23 cellular contexts compared by ENCODE assay signal in the genomic region with DNA sequence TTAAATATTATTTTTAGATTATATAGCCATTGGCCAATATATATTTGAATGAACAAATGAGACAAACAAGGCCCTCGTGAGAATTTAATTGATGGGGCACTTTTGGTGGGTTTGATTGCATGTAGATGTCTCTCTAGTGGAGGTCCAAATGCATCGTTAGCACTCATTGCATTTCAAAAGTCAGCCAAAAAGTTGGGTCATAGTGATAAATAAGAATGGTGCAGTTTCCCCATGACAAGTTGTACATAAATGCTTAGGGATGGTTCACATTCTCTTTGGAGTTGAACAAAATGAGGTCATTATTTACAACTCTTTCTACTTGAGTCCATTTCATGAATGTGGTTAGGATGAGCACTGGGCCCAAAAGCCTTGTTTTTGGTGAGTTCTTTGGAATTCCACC. TPM values are rescaled to one million over a fixed set of nuclear protein-coding genes. Genes with fewer than 3 reads are reported as not detected.
DNase-seq lines count a peak whose midpoint lies in the region; ATAC-seq and TF ChIP-seq lines count a peak whose summit lies in the region.
"Had no signal": no experiment of that assay in that cellular context is flagged by ENCODE, and none has a peak within 500 bp of the region (broad histone marks: within the 10 kb centered on the region; RNA-seq: fewer than 3 reads in every experiment).

No MANE protein-coding gene starts in this region.

- no peak overlapping the region for H3K4me3 ChIP-seq in breast epithelium
- H3K4me3 ChIP-seq in OCI-LY1 (ENCODE audit: low read depth, low read length, poor library complexity, severe bottlenecking): peak overlapping the region; percentile 85
- H3K4me3 ChIP-seq: body of pancreas, HAP-1, neural progenitor cell, SJSA1 had no signal

- H3K4me1 ChIP-seq in breast epithelium (no peaks in the 10 kb centered on the region), OCI-LY1 (ENCODE audit: insufficient read depth, low read length, severe bottlenecking) (peaks cover 63% of the 10 kb centered on the region)
- H3K4me1 ChIP-seq: body of pancreas, HAP-1, parathyroid adenoma, SJSA1 had no signal

- no peaks in the 10 kb centered on the region for H3K9me2 ChIP-seq in OCI-LY1 (ENCODE audit: low read depth, low read length)

- no peaks in the 10 kb centered on the region for H3K9me3 ChIP-seq in breast epithelium
- no peaks in the 10 kb centered on the region for H3K9me3 ChIP-seq in OCI-LY1 (ENCODE audit: low read length)
- H3K9me3 ChIP-seq: body of pancreas, Caco-2, HAP-1, SJSA1 had no signal

- no peaks in the 10 kb centered on the region for H3K36me3 Mint-ChIP-seq in MCF 10A (ENCODE audit: insufficient read depth, unreplicated experiment)
- H3K36me3 Mint-ChIP-seq in activated CD4-positive, alpha-beta T cell treated with anti-CD3 and anti-CD28 coated beads for 36 hours (ENCODE audit: low read depth): no peaks in the 10 kb centered on the region
- H3K36me3 Mint-ChIP-seq: neural progenitor cell had no signal

- no peaks in the 10 kb centered on the region for H4K20me1 ChIP-seq in OCI-LY1 (ENCODE audit: insufficient read depth, low read length)

- intact Hi-C loops in breast epithelium (cut with DNase I; ENCODE audit: low total_unique reads): no loop called here
- intact Hi-C loops in MCF 10A (cut with micrococcal nuclease): no loop called here
- intact Hi-C loops in activated CD4-positive, alpha-beta T cell treated with anti-CD3 and anti-CD28 coated beads for 36 hours (cut with DNase I, micrococcal nuclease): no loop called here

- no peaks in the 10 kb centered on the region for H3K4me1 Mint-ChIP-seq in MCF 10A (ENCODE audit: insufficient read depth, unreplicated experiment)
- H3K4me1 Mint-ChIP-seq in activated CD4-positive, alpha-beta T cell treated with anti-CD3 and anti-CD28 coated beads for 36 hours: no peaks in the 10 kb centered on the region

- BruUV-seq in MCF 10A (replicated peaks; lab: Mats Ljungman, UMichigan): no TSS peak

- no peak overlapping the region for H2AFZ ChIP-seq in OCI-LY1 (ENCODE audit: low read length)
- H2AFZ ChIP-seq: parathyroid adenoma had no signal

- no peak overlapping the region for H3K27ac Mint-ChIP-seq in MCF 10A (ENCODE audit: low read depth, unreplicated experiment)
- no peak overlapping the region for H3K27ac Mint-ChIP-seq in activated CD4-positive, alpha-beta T cell treated with anti-CD3 and anti-CD28 coated beads for 36 hours
- H3K27ac Mint-ChIP-seq: neural progenitor cell had no signal

- H3K79me2 ChIP-seq in OCI-LY1 (ENCODE audit: insufficient read depth, low read length): peaks cover 50% of the 10 kb centered on the region
- H3K79me2 ChIP-seq: parathyroid adenoma had no signal

- H3K27ac ChIP-seq in breast epithelium: peak overlapping the region; percentile 23 to 33
- peak overlapping the region; percentile 96 for H3K27ac ChIP-seq in OCI-LY1 (ENCODE audit: low read depth, low read length, poor library complexity, severe bottlenecking)
- H3K27ac ChIP-seq: body of pancreas, neural progenitor cell, parathyroid adenoma, SJSA1 had no signal

- no peaks in the 10 kb centered on the region for H3K27me3 ChIP-seq in breast epithelium
- H3K27me3 ChIP-seq in OCI-LY1 (ENCODE audit: insufficient read depth, low read length): no peaks in the 10 kb centered on the region
- H3K27me3 ChIP-seq: body of pancreas, neural progenitor cell, SJSA1 had no signal

- no peaks in the 10 kb centered on the region for H3K27me3 Mint-ChIP-seq in MCF 10A (ENCODE audit: insufficient read depth, unreplicated experiment)
- peaks cover 6% of the 10 kb centered on the region for H3K27me3 Mint-ChIP-seq in activated CD4-positive, alpha-beta T cell treated with anti-CD3 and anti-CD28 coated beads for 36 hours

- peak overlapping the region; percentile 79 for H3K4me2 ChIP-seq in OCI-LY1 (ENCODE audit: low read length)

- POLR2A ChIA-PET in MCF 10A (lab: Yijun Ruan, JAX): no interaction called here
- POLR2A ChIA-PET in activated CD4-positive, alpha-beta T cell treated with anti-CD3 and anti-CD28 coated beads for 36 hours (lab: Charles Lee): no interaction called here

- CTCF ChIA-PET in MCF 10A (lab: Yijun Ruan, JAX): interaction anchor here (0.9 kb wide), 1 partner anchor 56 kb away, joined by 3 read pairs; no protein-coding TSS in a partner anchor
- CTCF ChIA-PET in activated CD4-positive, alpha-beta T cell treated with anti-CD3 and anti-CD28 coated beads for 36 hours (lab: Charles Lee): no interaction called here

- no peak overlapping the region for H3K4me3 Mint-ChIP-seq in MCF 10A (ENCODE audit: unreplicated experiment)
- H3K4me3 Mint-ChIP-seq in activated CD4-positive, alpha-beta T cell treated with anti-CD3 and anti-CD28 coated beads for 36 hours: no peak overlapping the region
- H3K4me3 Mint-ChIP-seq: neural progenitor cell had no signal

- no peaks in the 10 kb centered on the region for H3K36me3 ChIP-seq in breast epithelium
- peaks cover 43% of the 10 kb centered on the region for H3K36me3 ChIP-seq in OCI-LY1 (ENCODE audit: insufficient read depth, low read length)
- H3K36me3 ChIP-seq: HAP-1, neural progenitor cell, SJSA1 had no signal

- ATAC-seq in activated CD4-positive, CD25-positive, alpha-beta regulatory T cell treated with anti-CD3 and anti-CD28 coated beads, Interleukin-2, amount 50 U/mL, for 24 hours: no peak
- no peak for ATAC-seq in GM19035 (IDR thresholded peaks at IDR 0.05; ENCODE audit: unreplicated experiment)
- no peak for ATAC-seq in activated CD4-positive, alpha-beta T cell treated with anti-CD3 and anti-CD28 coated beads for 36 hours
- ATAC-seq: body of pancreas, right cardiac atrium had no signal

- peak overlapping the region; percentile 96 for H3K9ac ChIP-seq in OCI-LY1 (ENCODE audit: low read length)
- H3K9ac ChIP-seq: neural progenitor cell, parathyroid adenoma had no signal

- TF ChIP-seq CTCF in breast epithelium (IDR thresholded peaks at IDR 0.05): no peak
- TF ChIP-seq CTCF in MCF 10A (IDR thresholded peaks at IDR 0.05; ENCODE audit: unreplicated experiment): no peak
- TF ChIP-seq CTCF in OCI-LY1 (IDR thresholded peaks at IDR 0.05; ENCODE audit: low read length): no peak

- no peak for TF ChIP-seq POLR2A in breast epithelium (IDR thresholded peaks at IDR 0.05)

- no peaks in the 10 kb centered on the region for H3K9me3 Mint-ChIP-seq in MCF 10A (ENCODE audit: unreplicated experiment)
- no peaks in the 10 kb centered on the region for H3K9me3 Mint-ChIP-seq in activated CD4-positive, alpha-beta T cell treated with anti-CD3 and anti-CD28 coated beads for 36 hours (ENCODE audit: low read depth)
- H3K9me3 Mint-ChIP-seq: neural progenitor cell had no signal

- DNase-seq in breast epithelium (ENCODE audit: low spot score in 2 of 2) (no peak), MCF 10A (ENCODE audit: unreplicated experiment) (no peak), fibroblast of peridontal ligament (ENCODE audit: extremely low read depth) (peak; percentile 18)
- no peak for DNase-seq in activated CD4-positive, alpha-beta T cell treated with anti-CD3 and anti-CD28 coated beads for 36 hours
- DNase-seq: activated CD4-positive, alpha-beta T cell treated with anti-CD3 and anti-CD28 coated beads, Interleukin-2, amount 50 U/mL, for 48 hours; activated CD4-positive, CD25-positive, alpha-beta regulatory T cell; activated naive CD4-positive, alpha-beta T cell treated with Interleukin-2 at 50 U/mL for 16 hours; body of pancreas; Caco-2; MV-4-11; right cardiac atrium; RPMI8226; stimulated activated CD4-positive, alpha-beta T cell treated with anti-CD3 and anti-CD28 coated beads, Interleukin-12 subunit alpha, Interleukin-12 subunit beta, amount 100 ng/mL, for 4 hours; stimulated activated CD4-positive, alpha-beta T cell treated with anti-CD3 and anti-CD28 coated beads, Interleukin-4, amount 100 ng/mL, for 1 hour; trophoblast cell had no signal

- no peaks in the 10 kb centered on the region for H3F3A ChIP-seq in OCI-LY1 (ENCODE audit: insufficient read depth, low read length)

RNA-seq across cellular contexts. Expression of a gene that starts 1.0 kb away (rescaled TPM):
- total RNA-seq in breast epithelium: under 1 TPM in 1 of 3 donors, not detected in 2; 0.66 TPM
- total RNA-seq in MCF 10A (2022): 0.56 TPM in 1 of 2 replicates, not detected in the other
- not detected for total RNA-seq in activated CD4-positive, alpha-beta T cell treated with anti-CD3 and anti-CD28 coated beads for 36 hours
- total RNA-seq: NCI-H460, SJSA1 had no signal

RNA-seq across cellular contexts. Expression of a gene that starts 40.6 kb away (rescaled TPM):
- total RNA-seq in breast epithelium (10 to 100 TPM; 12.5 to 45.5 (median 21.6) TPM), MCF 10A (2022) (21.9 and 31.5 TPM in 2 replicates)
- 10 to 100 TPM; 30.7 to 39.9 TPM for total RNA-seq in activated CD4-positive, alpha-beta T cell treated with anti-CD3 and anti-CD28 coated beads for 36 hours
